ENCODE assay signal across 8 cellular contexts in genomic region chr19:54162241-54162805, GRCh38. TPM values are rescaled to one million over a fixed set of nuclear protein-coding genes. Genes with fewer than 3 reads are reported as not detected.
DNase-seq lines count a peak whose midpoint lies in the region; ATAC-seq and FAIRE-seq lines count a peak whose summit lies in the region.

No MANE protein-coding gene starts in this region.

- H3K36me3 Mint-ChIP-seq in naive thymus-derived CD4-positive, alpha-beta T cell, result peaks cover 0 to 4% (median 0%) of the 10 kb centered on the region in 5 donors

- peak; percentile 40 for FAIRE-seq in GM19239 (lab: Jason Lieb, UNC)

- H3K36me3 ChIP-seq in naive thymus-derived CD4-positive, alpha-beta T cell (ENCODE audit: control insufficient read depth in 2 of 3, insufficient read depth in 3 of 3, low read length in 3 of 3), result peaks cover 0 to 14% (median 6%) of the 10 kb centered on the region in 3 experiments

- no peaks in the 10 kb centered on the region for H3K27me3 Mint-ChIP-seq in naive thymus-derived CD4-positive, alpha-beta T cell

- H3K27ac Mint-ChIP-seq in naive thymus-derived CD4-positive, alpha-beta T cell, result peak overlapping the region; percentile 40 to 92 (median 68)

- H3K27ac ChIP-seq in naive thymus-derived CD4-positive, alpha-beta T cell (ENCODE audit: low read depth, low read length), result no peak overlapping the region

- DNase-seq in GM19239 (ENCODE audit: insufficient read length, low spot score) (no peak), NOMO-1 treated with dmso at 0.1 percent for 144 hours (lab: John Stamatoyannopoulos, UW; ENCODE audit: unreplicated experiment) (peak; percentile 94), activated T-cell treated with anti-CD3 and anti-CD28 coated beads for 1 hour (ENCODE audit: low read depth) (peak; percentile 72), NK-92 (lab: John Stamatoyannopoulos, UW; ENCODE audit: unreplicated experiment) (no peak)
- DNase-seq in naive thymus-derived CD4-positive, alpha-beta T cell, result peak; percentile 64 to 84 (median 80)
- DNase-seq in stimulated activated CD8-positive, alpha-beta memory T cell treated with anti-CD3 and anti-CD28 coated beads, Interleukin-7, amount 100 ng/mL, for 48 hours (ENCODE audit: extremely low read depth in 1 of 2, low read depth in 1 of 2), result peak; percentile 62 to 69

- intact Hi-C loops in naive thymus-derived CD4-positive, alpha-beta T cell (cut with micrococcal nuclease), result loop anchor here in 1 of 2 donors (1.0 to 10.0 kb wide), 3 partner anchors 28 to 1492 kb away; partner anchors contain the start of genes RPS9 and U2AF2

- CTCF ChIA-PET in naive thymus-derived CD4-positive, alpha-beta T cell (lab: Charles Lee), result no interaction called here

- peak overlapping the region; percentile 53 for H3K4me3 ChIP-seq in naive thymus-derived CD4-positive, alpha-beta T cell (ENCODE audit: low read length)

- peaks cover 40 to 71% (median 55%) of the 10 kb centered on the region in 7 donors for H3K4me1 Mint-ChIP-seq in naive thymus-derived CD4-positive, alpha-beta T cell

- H3K4me1 ChIP-seq in naive thymus-derived CD4-positive, alpha-beta T cell (ENCODE audit: control insufficient read depth in 2 of 2, insufficient read depth in 2 of 2, low read length in 2 of 2), result peaks cover 26 to 40% of the 10 kb centered on the region in 2 donors

- H3K4me3 Mint-ChIP-seq in naive thymus-derived CD4-positive, alpha-beta T cell, result peak overlapping the region; percentile 80 to 98 (median 94)

- no peaks in the 10 kb centered on the region for H3K27me3 ChIP-seq in naive thymus-derived CD4-positive, alpha-beta T cell (ENCODE audit: control insufficient read depth in 2 of 2, insufficient read depth in 2 of 2, low read length in 2 of 2)

- peak; percentile 44 for ATAC-seq in esophagus mucosa
- peak; percentile 37 for ATAC-seq in naive thymus-derived CD4-positive, alpha-beta T cell
- ATAC-seq in HG03045 (IDR thresholded peaks at IDR 0.05; ENCODE audit: unreplicated experiment), result no peak

- POLR2A ChIA-PET in naive thymus-derived CD4-positive, alpha-beta T cell (lab: Charles Lee), result interaction anchor here (0.5 to 1.1 kb wide), 3 partner anchors 27 to 40 kb away, joined by 3 read pairs; partner anchors contain the start of genes MBOAT7 and RPS9

- H3K9me3 ChIP-seq in naive thymus-derived CD4-positive, alpha-beta T cell (ENCODE audit: control insufficient read depth in 2 of 3, low read length in 3 of 3), result no peaks in the 10 kb centered on the region

- H3K9me3 Mint-ChIP-seq in naive thymus-derived CD4-positive, alpha-beta T cell, result peaks cover 0 to 9% (median 0%) of the 10 kb centered on the region in 11 donors

RNA-seq across cellular contexts. Expression of gene LENG1, which starts 2.8 kb away (rescaled TPM):
- total RNA-seq in esophagus mucosa, result 3.7 TPM
- total RNA-seq in naive thymus-derived CD4-positive, alpha-beta T cell, result 10 to 100 TPM in 3 of 5 experiments, 1 to 10 TPM in 2; 7.1 to 20.4 (median 11.8) TPM
- polyA plus RNA-seq in naive thymus-derived CD4-positive, alpha-beta T cell, result 10 to 100 TPM; 11.9 to 13.5 TPM

RNA-seq across cellular contexts. Expression of gene TMC4, which starts 10.6 kb away (rescaled TPM):
- 36.5 TPM for total RNA-seq in esophagus mucosa
- 1 to 10 TPM in 3 of 5 experiments, not detected in 2; 1.0 to 5.9 (median 1.2) TPM for total RNA-seq in naive thymus-derived CD4-positive, alpha-beta T cell
- polyA plus RNA-seq in naive thymus-derived CD4-positive, alpha-beta T cell, result under 1 TPM in 1 of 2 donors, not detected in 1; 0.20 TPM

RNA-seq across cellular contexts. Expression of gene CNOT3, which starts 24.8 kb away (rescaled TPM):
- 31.7 TPM for total RNA-seq in esophagus mucosa
- 10 to 100 TPM; 38.0 to 84.6 (median 63.9) TPM for total RNA-seq in naive thymus-derived CD4-positive, alpha-beta T cell
- polyA plus RNA-seq in naive thymus-derived CD4-positive, alpha-beta T cell, result 10 to 100 TPM; 10.1 to 13.1 TPM

RNA-seq across cellular contexts. Expression of gene MBOAT7, which starts 27.1 kb away (rescaled TPM):
- total RNA-seq in esophagus mucosa, result 36.7 TPM
- total RNA-seq in naive thymus-derived CD4-positive, alpha-beta T cell, result 10 to 100 TPM; 25.8 to 79.4 (median 43.0) TPM
- 10 to 100 TPM; 11.3 to 18.9 TPM for polyA plus RNA-seq in naive thymus-derived CD4-positive, alpha-beta T cell

RNA-seq across cellular contexts. Expression of gene TSEN34, which starts 28.8 kb away (rescaled TPM):
- 36.1 TPM for total RNA-seq in esophagus mucosa
- total RNA-seq in naive thymus-derived CD4-positive, alpha-beta T cell, result 10 to 100 TPM in 4 of 5 experiments, 1 to 10 TPM in 1; 9.5 to 24.2 (median 17.8) TPM
- 10 to 100 TPM; 29.5 to 48.7 TPM for polyA plus RNA-seq in naive thymus-derived CD4-positive, alpha-beta T cell

Comparison
In these comparisons a context has a peak if more than half of its experiments do, and no peak if none do; other contexts are left out.
1. DNase-seq: peak in NOMO-1 treated with dmso at 0.1 percent for 144 hours (single experiment), activated T-cell treated with anti-CD3 and anti-CD28 coated beads for 1 hour (single experiment), naive thymus-derived CD4-positive, alpha-beta T cell (9 of 9) and stimulated activated CD8-positive, alpha-beta memory T cell treated with anti-CD3 and anti-CD28 coated beads, Interleukin-7, amount 100 ng/mL, for 48 hours (2 of 2); none in GM19239 (single experiment) and NK-92 (single experiment).